Comparison of ENCODE assay signal across 8 cellular contexts in genomic region chr10:75395171-75395954, GRCh38. TPM values are rescaled to one million over a fixed set of nuclear protein-coding genes. Genes with fewer than 3 reads are reported as not detected.
DNase-seq lines count a peak whose midpoint lies in the region; ATAC-seq and TF ChIP-seq lines count a peak whose summit lies in the region.

No MANE protein-coding gene starts in this region.

- H3K9me3 Mint-ChIP-seq in GM23338 = peaks cover 3% of the 10 kb centered on the region; the same call in 2 of the 3 replicates

- DNase-seq in AG08395 (ENCODE audit: low spot score) (peak; percentile 82), GM23338 (ENCODE audit: low spot score) (peak; percentile 76), breast epithelium (ENCODE audit: low spot score in 2 of 2) (peak in 1 of 2 donors; percentile 33), kidney epithelial cell (ENCODE audit: low read depth) (no peak), stomach (peak; percentile 54), NCI-H1694 (lab: John Stamatoyannopoulos, UW) (no peak)

- peaks cover 16% of the 10 kb centered on the region for H3K4me1 ChIP-seq in GM23338 (ENCODE audit: insufficient read depth)
- H3K4me1 ChIP-seq in breast epithelium = peaks cover 0 to 2% of the 10 kb centered on the region in 2 donors
- H3K4me1 ChIP-seq in stomach = peaks cover 5 to 38% (median 33%) of the 10 kb centered on the region in 4 donors

- H3K27me3 Mint-ChIP-seq in GM23338 (ENCODE audit: insufficient read depth, low read depth, poor library complexity) = peaks cover 82% of the 10 kb centered on the region

- H2AFZ ChIP-seq in GM23338 = peak overlapping the region; percentile 95

- TF ChIP-seq POLR2A in breast epithelium (IDR thresholded peaks at IDR 0.05) (no peak), stomach (IDR thresholded peaks at IDR 0.05) (no peak)

- no peaks in the 10 kb centered on the region for H3F3A ChIP-seq in GM23338 (replicated peaks; ENCODE audit: low read depth)

- intact Hi-C loops in breast epithelium (cut with DNase I; ENCODE audit: low total_unique reads) = loop anchor here (5.0 kb wide), 1 partner anchor 637 kb away; no protein-coding TSS in a partner anchor
- intact Hi-C loops in stomach (cut with DNase I; ENCODE audit: low total_unique reads) = loop anchor here (10.0 kb wide), 1 partner anchor 639 kb away; no protein-coding TSS in a partner anchor

- TF ChIP-seq CTCF in GM23338 (conservative IDR thresholded peaks at IDR 0.05; ENCODE audit: low read depth in 2 of 2) (peak; percentile 67 to 78), breast epithelium (IDR thresholded peaks at IDR 0.05) (peak; percentile 47 to 94 (median 76)), kidney epithelial cell (IDR thresholded peaks at IDR 0.05; ENCODE audit: insufficient read depth, low read length, poor library complexity, severe bottlenecking) (peak; percentile 35), stomach (IDR thresholded peaks at IDR 0.05) (peak in 5 of 7 experiments; percentile 57 to 97 (median 95))

- H3K9me3 ChIP-seq in breast epithelium = no peaks in the 10 kb centered on the region
- no peaks in the 10 kb centered on the region for H3K9me3 ChIP-seq in stomach

- H3K36me3 ChIP-seq in GM23338 (ENCODE audit: insufficient read depth) (no peaks in the 10 kb centered on the region), breast epithelium (no peaks in the 10 kb centered on the region), kidney epithelial cell (ENCODE audit: control insufficient read depth, insufficient read depth, low read length) (peaks cover 6% of the 10 kb centered on the region), stomach (peaks cover 6 to 27% (median 14%) of the 10 kb centered on the region in 4 donors)

- ATAC-seq in GM23338 (peak; percentile 20), HG03378 (IDR thresholded peaks at IDR 0.05; ENCODE audit: unreplicated experiment) (no peak), GM18517 (IDR thresholded peaks at IDR 0.05; ENCODE audit: unreplicated experiment) (no peak)

- H3K36me3 Mint-ChIP-seq in GM23338 (ENCODE audit: low read depth) = peaks cover 2% of the 10 kb centered on the region; the same call in 1 of the 3 replicates

- no peaks in the 10 kb centered on the region for H3K79me2 ChIP-seq in GM23338 (replicated peaks; ENCODE audit: insufficient read depth)

- peak overlapping the region; percentile 60 for H3K4me3 ChIP-seq in GM23338
- peak overlapping the region; percentile 66 to 82 (median 80) for H3K4me3 ChIP-seq in breast epithelium
- H3K4me3 ChIP-seq in kidney epithelial cell (ENCODE audit: low read depth, low read length) = peak overlapping the region; percentile 91
- peak overlapping the region; percentile 75 to 98 (median 87) for H3K4me3 ChIP-seq in stomach

- H3K4me2 ChIP-seq in GM23338 = peak overlapping the region; percentile 85

- peaks cover 8% of the 10 kb centered on the region for H4K20me1 ChIP-seq in GM23338 (replicated peaks; ENCODE audit: insufficient read depth)

- H3K27ac ChIP-seq in GM23338 (ENCODE audit: low read depth) = no peak overlapping the region
- H3K27ac ChIP-seq in breast epithelium = peak overlapping the region; percentile 91 to 94
- H3K27ac ChIP-seq in stomach = peak overlapping the region; percentile 82 to 99 (median 95)

- H3K27me3 ChIP-seq in GM23338 (ENCODE audit: insufficient read depth) = peaks cover 95% of the 10 kb centered on the region
- peaks cover 0 to 8% of the 10 kb centered on the region in 2 donors for H3K27me3 ChIP-seq in breast epithelium
- H3K27me3 ChIP-seq in kidney epithelial cell (ENCODE audit: control insufficient read depth, insufficient read depth, low read length) = no peaks in the 10 kb centered on the region
- peaks cover 0 to 27% (median 0%) of the 10 kb centered on the region in 3 donors for H3K27me3 ChIP-seq in stomach

- H3K27ac Mint-ChIP-seq in GM23338 = no peak overlapping the region

- no peaks in the 10 kb centered on the region for H3K9me2 ChIP-seq in GM23338 (ENCODE audit: insufficient read depth)

- H3K4me1 Mint-ChIP-seq in GM23338 = peaks cover 16% of the 10 kb centered on the region

- 9 to 32% (median 16%) methylated on average over 35 to 64 of the region's 64 CpGs for WGBS in stomach, 5 donors

- TF ChIP-seq EP300 in stomach (IDR thresholded peaks at IDR 0.05) = no peak

- peak overlapping the region; percentile 67 for H3K4me3 Mint-ChIP-seq in GM23338

TF ChIP-seq in GM23338, 12 proteins besides CTCF, POLR2A, EP300 and RAD21:
- TF ChIP-seq EZH2 (IDR thresholded peaks at IDR 0.05; ENCODE audit: low read depth, unreplicated experiment) = peak; percentile 92
- TF ChIP-seq NANOG (IDR thresholded peaks at IDR 0.05; ENCODE audit: borderline replicate concordance) = no peak
- peak; percentile 5 for TF ChIP-seq EZH2phosphoT487 (IDR thresholded peaks at IDR 0.05; ENCODE audit: unreplicated experiment)
- no peak for TF ChIP-seq JUNB (IDR thresholded peaks at IDR 0.05; ENCODE audit: unreplicated experiment)

RNA-seq across cellular contexts. Expression of gene ZNF503, which starts 6.2 kb away (rescaled TPM):
- total RNA-seq in GM23338 (2014; rRNA removed; shearing (Covaris generic)) = 0.04 TPM in 1 of 2 replicates, not detected in the other
- polyA plus RNA-seq in GM23338 (2016; fragmentation: Nextera tagmentation; extraction: Ambion mirVana) = 0.21 and 0.24 TPM in 2 replicates
- total RNA-seq in breast epithelium = 10 to 100 TPM in 1 of 3 donors, 1 to 10 TPM in 2; 3.6 to 10.9 (median 7.6) TPM
- total RNA-seq in kidney epithelial cell = 13.8 and 16.8 TPM in 2 replicates
- 10 to 100 TPM in 2 of 5 donors, 1 to 10 TPM in 3; 3.5 to 24.1 (median 8.2) TPM for total RNA-seq in stomach
- 10 to 100 TPM; 10.5 to 16.2 (median 15.1) TPM for polyA plus RNA-seq in stomach

RNA-seq across cellular contexts. Expression of gene LRMDA, which starts 36.1 kb away (rescaled TPM):
- 0.90 TPM in 1 of 2 replicates, not detected in the other for total RNA-seq in GM23338 (2014; rRNA removed; shearing (Covaris generic))
- polyA plus RNA-seq in GM23338 (2016; fragmentation: Nextera tagmentation; extraction: Ambion mirVana) (1.6 and 1.8 TPM in 2 replicates), stomach (10 to 100 TPM; 16.9 to 30.2 (median 24.7) TPM)
- total RNA-seq in breast epithelium (10 to 100 TPM in 2 of 3 donors, 1 to 10 TPM in 1; 8.3 to 17.1 (median 11.1) TPM), kidney epithelial cell (18.7 and 24.3 TPM in 2 replicates), stomach (10 to 100 TPM in 1 of 5 donors, 1 to 10 TPM in 3, not detected in 1; 1.3 to 13.6 (median 6.5) TPM)

Comparison
In these comparisons a context has a peak if more than half of its experiments do, and no peak if none do; other contexts are left out.
1. DNase-seq: peak in AG08395 (single experiment), GM23338 (single experiment) and stomach (single experiment); none in kidney epithelial cell (single experiment) and NCI-H1694 (single experiment).
2. CTCF ChIP-seq: peak in every context shown above with its lines; median percentile 95 in stomach; 76 in breast epithelium; 72 in GM23338; 35 in kidney epithelial cell.
3. Peak in every context shown above with its lines, with median percentiles within 50 percentile points of each other: H3K4me3 ChIP-seq.